ENCODE assay signal across 7 cellular contexts in genomic region chr17:41687828-41688640, GRCh38. TPM values are rescaled to one million over a fixed set of nuclear protein-coding genes. Genes with fewer than 3 reads are reported as not detected.
A peak's percentile ranks its signal among the peaks of the same experiment; 100 is the strongest.
DNase-seq lines count a peak whose midpoint lies in the region; ATAC-seq, FAIRE-seq and TF ChIP-seq lines count a peak whose summit lies in the region.

No MANE protein-coding gene starts in this region.

- H3K36me3 ChIP-seq in kidney (ENCODE audit: control insufficient read depth in 1 of 2, insufficient read depth in 2 of 2, low read length in 2 of 2), result peaks cover 33 to 37% of the 10 kb centered on the region in 2 donors

- no peak for DNase-seq in LNCaP clone FGC (ENCODE audit: low read depth)
- peak; percentile 57 for DNase-seq in astrocyte of the spinal cord (ENCODE audit: low read depth, low spot score)
- peak; percentile 84 for DNase-seq in kidney
- peak; percentile 70 for DNase-seq in stimulated activated CD4-positive, alpha-beta T cell treated with anti-CD3 and anti-CD28 coated beads, Interleukin-4, amount 100 ng/mL, for 24 hours

- in situ Hi-C loops in astrocyte of the spinal cord (cut with HindIII; ENCODE audit: low sequenced_read_pairs), result no loop called here

- peak overlapping the region; percentile 68 for H3K4me3 ChIP-seq in LNCaP clone FGC (ENCODE audit: low read depth, low read length)
- H3K4me3 ChIP-seq in astrocyte of the spinal cord (ENCODE audit: low read depth, low read length), result peak overlapping the region; percentile 98
- H3K4me3 ChIP-seq in kidney (ENCODE audit: low read length in 2 of 2), result peak overlapping the region; percentile 90 to 97

- TF ChIP-seq CTCF in LNCaP clone FGC (IDR thresholded peaks at IDR 0.05; ENCODE audit: control insufficient read depth, extremely low read depth, insufficient read depth) (peak; percentile 60), astrocyte of the spinal cord (IDR thresholded peaks at IDR 0.05; ENCODE audit: low read depth, low read length) (no peak), kidney (IDR thresholded peaks at IDR 0.05; ENCODE audit: borderline replicate concordance, extremely low read depth, insufficient read depth) (peak; percentile 41)

- peak overlapping the region; percentile 92 to 100 for H3K9ac ChIP-seq in kidney (ENCODE audit: low read length in 2 of 2)

- peaks cover 14 to 15% of the 10 kb centered on the region in 2 donors for H3K4me1 ChIP-seq in kidney (ENCODE audit: control insufficient read depth in 1 of 2, insufficient read depth in 1 of 2, low read depth in 1 of 2, low read length in 2 of 2)

- peak; percentile 21 for ATAC-seq in GM18511 (IDR thresholded peaks at IDR 0.05; ENCODE audit: unreplicated experiment)
- no peak; the same call in 2 of the 3 replicates for ATAC-seq in SK-N-SH treated with all-trans-retinoic acid at 6 μM for 48 hours
- no peak for ATAC-seq in GM18873 (IDR thresholded peaks at IDR 0.05; ENCODE audit: low FRiP score, unreplicated experiment)

- no peaks in the 10 kb centered on the region for H3K9me3 ChIP-seq in kidney (ENCODE audit: control insufficient read depth in 1 of 2, low read length in 2 of 2)

- intact Hi-C loops in kidney (cut with DNase I), result no loop called here

- peak overlapping the region; percentile 96 to 98 for H3K27ac ChIP-seq in kidney (ENCODE audit: low read depth in 2 of 2, low read length in 2 of 2)

- FAIRE-seq in kidney (lab: Jason Lieb, UNC), result no peak

TF ChIP-seq in SK-N-SH treated with all-trans-retinoic acid at 6 μM for 48 hours, 23 proteins besides CTCF, POLR2A, EP300 and RAD21:
- TF ChIP-seq ZNF565 (CRISPR knock-in tag; conservative IDR thresholded peaks at IDR 0.05; ENCODE audit: low read depth), result no peak
- TF ChIP-seq ZNF70 (CRISPR knock-in tag; IDR thresholded peaks at IDR 0.05), result 0 out of 2 replicates have a peak, but pooled peaks have one; percentile 43
- TF ChIP-seq PATZ1 (CRISPR knock-in tag; IDR thresholded peaks at IDR 0.05; ENCODE audit: borderline replicate concordance), result peak; percentile 79; the same call in 1 of the 2 replicates

RNA-seq across cellular contexts. Expression of gene EIF1, which starts 0.7 kb away (rescaled TPM):
- total RNA-seq in kidney, result 842 TPM
- polyA plus RNA-seq in kidney (ENCODE audit: insufficient read depth, low read depth, low replicate concordance), result 1,166 TPM

RNA-seq across cellular contexts. Expression of gene GAST, which starts 24.1 kb away (rescaled TPM):
- total RNA-seq in kidney, result not detected
- not detected for polyA plus RNA-seq in kidney (ENCODE audit: insufficient read depth, low read depth, low replicate concordance)

RNA-seq across cellular contexts. Expression of gene HAP1, which starts 46.4 kb away (rescaled TPM):
- total RNA-seq in kidney, result 1.3 TPM
- 0.99 TPM for polyA plus RNA-seq in kidney (ENCODE audit: insufficient read depth, low read depth, low replicate concordance)
